Comparison of ENCODE assay signal across 8 cellular contexts in genomic region chr17:77247609-77248008, GRCh38.
DNase-seq lines count a peak whose midpoint lies in the region; ATAC-seq and TF ChIP-seq lines count a peak whose summit lies in the region.

No MANE protein-coding gene starts in this region.

- H3K9me3 Mint-ChIP-seq in activated CD8-positive, alpha-beta T cell treated with anti-CD3 and anti-CD28 coated beads for 36 hours = no peaks in the 10 kb centered on the region
- H3K9me3 Mint-ChIP-seq in type B pancreatic cell = no peaks in the 10 kb centered on the region

- H3K36me3 Mint-ChIP-seq in activated CD8-positive, alpha-beta T cell treated with anti-CD3 and anti-CD28 coated beads for 36 hours (ENCODE audit: low read depth) = no peaks in the 10 kb centered on the region
- no peaks in the 10 kb centered on the region for H3K36me3 Mint-ChIP-seq in type B pancreatic cell

- H3K27me3 ChIP-seq in left ventricle myocardium inferior (ENCODE audit: low read depth) = peaks cover 12% of the 10 kb centered on the region
- H3K27me3 ChIP-seq in iPS-20b (ENCODE audit: insufficient read depth, low read length) = peaks cover 24% of the 10 kb centered on the region
- H3K27me3 ChIP-seq in tibial artery = peaks cover 0 to 11% of the 10 kb centered on the region in 2 donors

- H3K4me1 ChIP-seq in left ventricle myocardium inferior (peaks cover 19% of the 10 kb centered on the region), iPS-20b (ENCODE audit: insufficient read depth, low read length) (no peaks in the 10 kb centered on the region), tibial artery (peaks cover 3 to 13% (median 10%) of the 10 kb centered on the region in 4 donors)

- H3K27ac ChIP-seq in left ventricle myocardium inferior (replicated peaks) = no peak overlapping the region
- no peak overlapping the region for H3K27ac ChIP-seq in iPS-20b (ENCODE audit: low read length)
- H3K27ac ChIP-seq in tibial artery = no peak overlapping the region

- peaks cover 11% of the 10 kb centered on the region for H3K27me3 Mint-ChIP-seq in activated CD8-positive, alpha-beta T cell treated with anti-CD3 and anti-CD28 coated beads for 36 hours
- peaks cover 14% of the 10 kb centered on the region for H3K27me3 Mint-ChIP-seq in type B pancreatic cell

- no peak for DNase-seq in left ventricle myocardium inferior
- DNase-seq in Right ventricle myocardium superior = no peak
- no peak for DNase-seq in activated CD8-positive, alpha-beta T cell treated with anti-CD3 and anti-CD28 coated beads for 36 hours
- no peak for DNase-seq in type B pancreatic cell (ENCODE audit: extremely low spot score, unreplicated experiment)
- no peak for DNase-seq in ureter (ENCODE audit: low spot score)
- DNase-seq in tibial artery = no peak

- H3K4me3 ChIP-seq in left ventricle myocardium inferior = peak overlapping the region; percentile 71
- H3K4me3 ChIP-seq in iPS-20b (ENCODE audit: low read length) = peak overlapping the region; percentile 73
- H3K4me3 ChIP-seq in tibial artery = no peak overlapping the region

- intact Hi-C loops in left ventricle myocardium inferior (cut with micrococcal nuclease) = loop anchor here (2.0 kb wide), 1 partner anchor 161 kb away; no protein-coding TSS in a partner anchor
- intact Hi-C loops in Right ventricle myocardium superior (cut with DNase I) = loop anchor here (1.0 to 10.0 kb wide), 2 partner anchors 161 to 383 kb away; partner anchors contain the start of gene MGAT5B
- intact Hi-C loops in activated CD8-positive, alpha-beta T cell treated with anti-CD3 and anti-CD28 coated beads for 36 hours (cut with micrococcal nuclease) = loop anchor here (1.0 kb wide), 1 partner anchor 159 kb away; no protein-coding TSS in a partner anchor
- intact Hi-C loops in tibial artery (cut with DNase I; ENCODE audit: low total_unique reads) = loop anchor here (2.0 to 10.0 kb wide), 2 partner anchors 163 to 373 kb away; no protein-coding TSS in a partner anchor

- TF ChIP-seq CTCF in left ventricle myocardium inferior (IDR thresholded peaks at IDR 0.05; ENCODE audit: borderline replicate concordance) (no peak), type B pancreatic cell (conservative IDR thresholded peaks at IDR 0.05) (no peak), tibial artery (IDR thresholded peaks at IDR 0.05) (no peak)
- TF ChIP-seq CTCF in activated CD8-positive, alpha-beta T cell treated with anti-CD3 and anti-CD28 coated beads for 36 hours (IDR thresholded peaks at IDR 0.05) = no peak

- H3K4me3 Mint-ChIP-seq in activated CD8-positive, alpha-beta T cell treated with anti-CD3 and anti-CD28 coated beads for 36 hours = peak overlapping the region; percentile 48
- H3K4me3 Mint-ChIP-seq in type B pancreatic cell = peak overlapping the region; percentile 79

- H3K36me3 ChIP-seq in left ventricle myocardium inferior (no peaks in the 10 kb centered on the region), iPS-20b (ENCODE audit: insufficient read depth, low read depth, low read length) (no peaks in the 10 kb centered on the region), tibial artery (no peaks in the 10 kb centered on the region)

- H3K9me3 ChIP-seq in left ventricle myocardium inferior (replicated peaks) (no peaks in the 10 kb centered on the region), iPS-20b (ENCODE audit: insufficient read depth, low read depth, low read length) (no peaks in the 10 kb centered on the region), tibial artery (no peaks in the 10 kb centered on the region)

- peaks cover 9% of the 10 kb centered on the region for H3K4me1 Mint-ChIP-seq in activated CD8-positive, alpha-beta T cell treated with anti-CD3 and anti-CD28 coated beads for 36 hours (ENCODE audit: low read depth)
- H3K4me1 Mint-ChIP-seq in type B pancreatic cell (ENCODE audit: unreplicated experiment) = peaks cover 12% of the 10 kb centered on the region

- CTCF ChIA-PET in activated CD8-positive, alpha-beta T cell treated with anti-CD3 and anti-CD28 coated beads for 36 hours (lab: Charles Lee) = interaction anchor here (0.7 to 4.2 kb wide), 6 partner anchors 13 to 191 kb away, joined by 4 to 29 read pairs (median 4); no protein-coding TSS in a partner anchor

- no peak overlapping the region for H3K9ac ChIP-seq in iPS-20b (ENCODE audit: low read depth, low read length)

- POLR2A ChIA-PET in activated CD8-positive, alpha-beta T cell treated with anti-CD3 and anti-CD28 coated beads for 36 hours (lab: Charles Lee) = interaction anchor here (0.6 to 1.8 kb wide), 3 partner anchors 108 to 159 kb away, joined by 4 to 7 read pairs (median 5); partner anchors contain the start of gene SEC14L1

- ATAC-seq in Right ventricle myocardium superior (ENCODE audit: poor library complexity) (no peak), HG02870 (IDR thresholded peaks at IDR 0.05; ENCODE audit: unreplicated experiment) (no peak)
- no peak for ATAC-seq in activated CD8-positive, alpha-beta T cell treated with anti-CD3 and anti-CD28 coated beads for 36 hours

- H3K27ac Mint-ChIP-seq in activated CD8-positive, alpha-beta T cell treated with anti-CD3 and anti-CD28 coated beads for 36 hours = no peak overlapping the region
- no peak overlapping the region for H3K27ac Mint-ChIP-seq in type B pancreatic cell

Comparison
In these comparisons a context has a peak if more than half of its experiments do, and no peak if none do; other contexts are left out.
1. H3K4me3 ChIP-seq: peak in left ventricle myocardium inferior (single experiment) and iPS-20b (single experiment); none in tibial artery (0 of 2).